Comparison of ENCODE assay signal across 9 cellular contexts in genomic region chr9:76374702-76375543, GRCh38. TPM values are rescaled to one million over a fixed set of nuclear protein-coding genes. Genes with fewer than 3 reads are reported as not detected.
DNase-seq lines count a peak whose midpoint lies in the region; ATAC-seq lines count a peak whose summit lies in the region.
"Had no signal": no experiment of that assay in that cellular context is flagged by ENCODE, and none has a peak within 500 bp of the region (broad histone marks: within the 10 kb centered on the region; RNA-seq: fewer than 3 reads in every experiment).

No MANE protein-coding gene starts in this region.

- H2BK15ac ChIP-seq in mesenchymal stem cell (ENCODE audit: low read depth, poor library complexity, severe bottlenecking), result no peak overlapping the region

- H3K14ac ChIP-seq in mesenchymal stem cell (ENCODE audit: low read length in 2 of 2), result no peak overlapping the region

- ATAC-seq in HG02571 (IDR thresholded peaks at IDR 0.05; ENCODE audit: unreplicated experiment) (no peak), HG03460 (IDR thresholded peaks at IDR 0.05; ENCODE audit: unreplicated experiment) (no peak)

- H3K9me3 ChIP-seq in mesenchymal stem cell (ENCODE audit: control insufficient read depth, low read length), result no peaks in the 10 kb centered on the region

- H2AFZ ChIP-seq in mesenchymal stem cell (ENCODE audit: low read depth, low read length), result no peak overlapping the region

- no peaks in the 10 kb centered on the region for H3K79me1 ChIP-seq in mesenchymal stem cell (replicated peaks; ENCODE audit: low read length, poor library complexity, severe bottlenecking)

- no peak overlapping the region for H4K8ac ChIP-seq in mesenchymal stem cell (ENCODE audit: low read length)

- no peak overlapping the region for H2BK12ac ChIP-seq in mesenchymal stem cell (ENCODE audit: low read length in 2 of 2)

- H3K27me3 ChIP-seq in mesenchymal stem cell (ENCODE audit: control insufficient read depth in 1 of 2, insufficient read depth in 1 of 2, low read length in 2 of 2), result no peaks in the 10 kb centered on the region

- no peak overlapping the region for H3K9ac ChIP-seq in mesenchymal stem cell (ENCODE audit: low read length)

- no peaks in the 10 kb centered on the region for H3K36me3 ChIP-seq in mesenchymal stem cell (ENCODE audit: control insufficient read depth in 1 of 2, insufficient read depth in 2 of 2, low read depth in 1 of 2, low read length in 2 of 2)

- H3K27ac ChIP-seq in mesenchymal stem cell (ENCODE audit: low read length, poor library complexity, severe bottlenecking), result no peak overlapping the region

- H2AK5ac ChIP-seq in mesenchymal stem cell (ENCODE audit: low read length, severe bottlenecking), result no peak overlapping the region

- no peak overlapping the region for H3K4ac ChIP-seq in mesenchymal stem cell (ENCODE audit: low read depth in 1 of 2, low read length in 2 of 2)

- H2BK120ac ChIP-seq in mesenchymal stem cell (ENCODE audit: low read depth, low read length), result no peak overlapping the region

- H3K18ac ChIP-seq in mesenchymal stem cell (ENCODE audit: low read depth in 1 of 2, low read length in 2 of 2), result no peak overlapping the region

- no peak overlapping the region for H4K91ac ChIP-seq in mesenchymal stem cell (ENCODE audit: low read length)

- DNase-seq in AG08395 (ENCODE audit: low spot score) (peak; percentile 92), LHCN-M2 (ENCODE audit: low read depth) (peak; percentile 83), dermis blood vessel endothelial cell (peak; percentile 93), mesenchymal stem cell (peak; percentile 92), OCI-M1 (lab: John Stamatoyannopoulos, UW) (no peak), NCI-H128 (lab: John Stamatoyannopoulos, UW; ENCODE audit: unreplicated experiment) (no peak)
- DNase-seq: activated naive CD8-positive, alpha-beta T cell treated with anti-CD3 and anti-CD28 coated beads, Interleukin-2, amount 10 ng/mL, durations not matched to agents 7 days and 5 days had no signal

- H3K4me3 ChIP-seq in mesenchymal stem cell (ENCODE audit: insufficient read depth in 1 of 2, low read depth in 1 of 2, low read length in 2 of 2), result no peak overlapping the region

- H3K23ac ChIP-seq in mesenchymal stem cell (ENCODE audit: low read length in 2 of 2), result no peak overlapping the region

- 79% methylated on average over 10 of the region's 10 CpGs for WGBS in mesenchymal stem cell

- H3K4me2 ChIP-seq in mesenchymal stem cell (ENCODE audit: low read length, poor library complexity, severe bottlenecking), result no peak overlapping the region

- peaks cover 9% of the 10 kb centered on the region for H3K4me1 ChIP-seq in mesenchymal stem cell (ENCODE audit: control insufficient read depth, insufficient read depth, low read depth, low read length)

- no peak overlapping the region for H2BK5ac ChIP-seq in mesenchymal stem cell (ENCODE audit: low read depth, low read length, poor library complexity, severe bottlenecking)

RNA-seq across cellular contexts. Expression of gene RFK, which starts 19.3 kb away (rescaled TPM):
- total RNA-seq in LHCN-M2 (2014; rRNA removed) (33.8 and 36.9 TPM in 2 replicates), dermis blood vessel endothelial cell (70.4 and 80.8 TPM in 2 replicates)
- 9.0 TPM for polyA plus RNA-seq in LHCN-M2 (2012)
- 14.9 TPM for polyA plus RNA-seq in mesenchymal stem cell (2013, experiment 1 of 2)
- 17.0 TPM for polyA plus RNA-seq in mesenchymal stem cell (2013, experiment 2 of 2)

Comparison
In these comparisons a context has a peak if more than half of its experiments do, and no peak if none do; other contexts are left out.
1. DNase-seq: peak in AG08395 (single experiment), LHCN-M2 (single experiment), dermis blood vessel endothelial cell (single experiment) and mesenchymal stem cell (single experiment); none in OCI-M1 (single experiment) and NCI-H128 (single experiment).